ENCODE assay signal across 22 cellular contexts in the genomic region with DNA sequence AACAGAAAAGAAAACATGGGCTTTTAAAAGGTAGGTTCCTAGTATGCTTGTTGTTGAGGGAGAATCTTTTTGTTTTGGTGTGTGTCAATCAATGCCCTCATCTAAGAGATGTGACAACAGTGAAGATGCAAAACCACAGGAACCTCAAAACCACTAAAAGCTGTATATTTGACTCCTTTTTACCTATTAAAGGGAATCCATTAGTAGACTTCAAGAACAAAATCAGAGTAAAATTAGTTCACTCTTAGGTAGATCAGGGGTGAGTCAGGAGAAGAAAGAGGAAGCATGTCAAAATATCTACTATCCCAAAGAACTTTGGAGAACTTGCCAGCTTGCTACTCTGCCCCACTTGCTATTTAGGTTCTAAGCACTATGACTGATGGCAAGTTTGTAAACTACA.
DNase-seq lines count a peak whose midpoint lies in the region; ATAC-seq, FAIRE-seq and TF ChIP-seq lines count a peak whose summit lies in the region.
"Had no signal": no experiment of that assay in that cellular context is flagged by ENCODE, and none has a peak within 500 bp of the region (broad histone marks: within the 10 kb centered on the region; RNA-seq: fewer than 3 reads in every experiment).

No MANE protein-coding gene starts in this region.

- no peaks in the 10 kb centered on the region for H3K9me3 ChIP-seq in upper lobe of right lung
- H3K9me3 ChIP-seq: psoas muscle, uterus had no signal

- intact Hi-C loops in activated CD8-positive, alpha-beta T cell treated with anti-CD3 and anti-CD28 coated beads for 36 hours (cut with micrococcal nuclease) = no loop called here
- intact Hi-C loops in upper lobe of right lung (cut with DNase I) = no loop called here

- ATAC-seq in activated T-cell treated with anti-CD3 and anti-CD28 coated beads, Interleukin-2, amount 50 U/mL, for 72 hours (replicated peaks in 1 of 2) = peak; percentile 62 to 73
- ATAC-seq in activated CD8-positive, alpha-beta T cell treated with anti-CD3 and anti-CD28 coated beads for 36 hours = peak; percentile 42
- peak; percentile 48 for ATAC-seq in upper lobe of right lung
- ATAC-seq: psoas muscle had no signal

- POLR2A ChIA-PET in activated CD8-positive, alpha-beta T cell treated with anti-CD3 and anti-CD28 coated beads for 36 hours (lab: Charles Lee) = interaction anchor here (0.8 kb wide), 1 partner anchor 12 kb away, joined by 3 read pairs; no protein-coding TSS in a partner anchor

- no peak overlapping the region for H3K27ac ChIP-seq in upper lobe of right lung
- H3K27ac ChIP-seq: brain microvascular endothelial cell, esophagus squamous epithelium, PC-9, psoas muscle, uterus had no signal

- peak overlapping the region; percentile 56 for H3K27ac Mint-ChIP-seq in activated T-cell treated with anti-CD3 and anti-CD28 coated beads, Interleukin-2, amount 50 U/mL, for 72 hours
- no peak overlapping the region for H3K27ac Mint-ChIP-seq in activated CD8-positive, alpha-beta T cell treated with anti-CD3 and anti-CD28 coated beads for 36 hours

- no peaks in the 10 kb centered on the region for H3K27me3 Mint-ChIP-seq in activated T-cell treated with anti-CD3 and anti-CD28 coated beads, Interleukin-2, amount 50 U/mL, for 72 hours (ENCODE audit: low read depth)
- H3K27me3 Mint-ChIP-seq in activated CD8-positive, alpha-beta T cell treated with anti-CD3 and anti-CD28 coated beads for 36 hours = no peaks in the 10 kb centered on the region
- H3K27me3 Mint-ChIP-seq: CD8-positive, alpha-beta memory T cell had no signal

- no peaks in the 10 kb centered on the region for H3K4me1 ChIP-seq in upper lobe of right lung
- H3K4me1 ChIP-seq: esophagus squamous epithelium, psoas muscle, uterus had no signal

- H3K4me3 Mint-ChIP-seq in activated T-cell treated with anti-CD3 and anti-CD28 coated beads, Interleukin-2, amount 50 U/mL, for 72 hours = peak overlapping the region in 1 of 2 donors; percentile 24
- H3K4me3 Mint-ChIP-seq in activated CD8-positive, alpha-beta T cell treated with anti-CD3 and anti-CD28 coated beads for 36 hours = no peak overlapping the region
- H3K4me3 Mint-ChIP-seq: CD8-positive, alpha-beta memory T cell had no signal

- no peak for TF ChIP-seq CTCF in activated CD8-positive, alpha-beta T cell treated with anti-CD3 and anti-CD28 coated beads for 36 hours (IDR thresholded peaks at IDR 0.05)
- TF ChIP-seq CTCF in upper lobe of right lung (IDR thresholded peaks at IDR 0.05) = no peak

- H3K27me3 ChIP-seq in upper lobe of right lung = no peaks in the 10 kb centered on the region
- H3K27me3 ChIP-seq: brain microvascular endothelial cell, esophagus squamous epithelium, uterus had no signal

- H3K36me3 Mint-ChIP-seq in activated T-cell treated with anti-CD3 and anti-CD28 coated beads, Interleukin-2, amount 50 U/mL, for 72 hours (ENCODE audit: insufficient read depth in 2 of 2) = peaks cover 0 to 3% of the 10 kb centered on the region in 2 donors
- no peaks in the 10 kb centered on the region for H3K36me3 Mint-ChIP-seq in activated CD8-positive, alpha-beta T cell treated with anti-CD3 and anti-CD28 coated beads for 36 hours (ENCODE audit: low read depth)

- CTCF ChIA-PET in activated CD8-positive, alpha-beta T cell treated with anti-CD3 and anti-CD28 coated beads for 36 hours (lab: Charles Lee) = interaction anchor here (1.1 kb wide), 1 partner anchor 114 kb away, joined by 3 read pairs; no protein-coding TSS in a partner anchor

- no peak overlapping the region for H3K4me3 ChIP-seq in upper lobe of right lung
- H3K4me3 ChIP-seq: esophagus squamous epithelium, PC-9, psoas muscle, uterus had no signal

- peaks cover 0 to 2% of the 10 kb centered on the region in 2 donors for H3K9me3 Mint-ChIP-seq in activated T-cell treated with anti-CD3 and anti-CD28 coated beads, Interleukin-2, amount 50 U/mL, for 72 hours
- peaks cover 4% of the 10 kb centered on the region for H3K9me3 Mint-ChIP-seq in activated CD8-positive, alpha-beta T cell treated with anti-CD3 and anti-CD28 coated beads for 36 hours

- peak; percentile 62 for FAIRE-seq in GM18507 (lab: Jason Lieb, UNC)
- FAIRE-seq: colon, G401.6 had no signal

- no peaks in the 10 kb centered on the region for H3K36me3 ChIP-seq in upper lobe of right lung
- H3K36me3 ChIP-seq: brain microvascular endothelial cell, esophagus squamous epithelium, uterus had no signal

- no peak for DNase-seq in activated T-cell treated with anti-CD3 and anti-CD28 coated beads, Interleukin-2, amount 50 U/mL, for 72 hours
- no peak for DNase-seq in activated T-cell treated with anti-CD3 and anti-CD28 coated beads, Interleukin-2, amount 50 U/mL, for 48 hours
- no peak for DNase-seq in GM18507 (ENCODE audit: extremely low spot score, insufficient read length, low read depth)
- no peak for DNase-seq in activated CD8-positive, alpha-beta T cell treated with anti-CD3 and anti-CD28 coated beads for 36 hours
- DNase-seq in upper lobe of right lung = no peak
- DNase-seq in iPS-NIHi11 (ENCODE audit: low spot score) = no peak
- DNase-seq in NCI-H748 treated with DMSO at 0.1 percent for 48 hours (lab: John Stamatoyannopoulos, UW) = no peak
- DNase-seq: activated CD8-positive, alpha-beta memory T cell treated with anti-CD3 and anti-CD28 coated beads for 24 hours; brain microvascular endothelial cell; DMS153; esophagus squamous epithelium; HCEC 1CT; IMR-90; mammary epithelial cell; NCI-H1694; NCI-H82; PC-9; psoas muscle; uterus had no signal

- peaks cover 9% of the 10 kb centered on the region for H3K4me1 Mint-ChIP-seq in activated T-cell treated with anti-CD3 and anti-CD28 coated beads, Interleukin-2, amount 50 U/mL, for 72 hours (ENCODE audit: low read depth)
- H3K4me1 Mint-ChIP-seq in activated CD8-positive, alpha-beta T cell treated with anti-CD3 and anti-CD28 coated beads for 36 hours (ENCODE audit: low read depth) = peaks cover 14% of the 10 kb centered on the region
